Comparison of ENCODE assay signal across 8 cellular contexts in genomic region chr14:61320806-61321384, GRCh38. TPM values are rescaled to one million over a fixed set of nuclear protein-coding genes. Genes with fewer than 3 reads are reported as not detected.
DNase-seq lines count a peak whose midpoint lies in the region; ATAC-seq, FAIRE-seq and TF ChIP-seq lines count a peak whose summit lies in the region.

No MANE protein-coding gene starts in this region.

- peaks cover 32% of the 10 kb centered on the region for H3K36me3 Mint-ChIP-seq in activated naive CD4-positive, alpha-beta T cell treated with anti-CD3 and anti-CD28 coated beads for 36 hours (ENCODE audit: low read depth)

- H3K4me3 Mint-ChIP-seq in activated naive CD4-positive, alpha-beta T cell treated with anti-CD3 and anti-CD28 coated beads for 36 hours: peak overlapping the region; percentile 55

- peak; percentile 82 for FAIRE-seq in urothelium cell line (lab: Jason Lieb, UNC)

- H3K9me3 Mint-ChIP-seq in activated naive CD4-positive, alpha-beta T cell treated with anti-CD3 and anti-CD28 coated beads for 36 hours: no peaks in the 10 kb centered on the region

- TF ChIP-seq CTCF in breast epithelium (IDR thresholded peaks at IDR 0.05) (no peak), lower lobe of right lung (IDR thresholded peaks at IDR 0.05) (no peak)

- peaks cover 0 to 3% of the 10 kb centered on the region in 2 donors for H3K9me3 ChIP-seq in breast epithelium
- no peaks in the 10 kb centered on the region for H3K9me3 ChIP-seq in lower lobe of right lung

- H3K27ac ChIP-seq in breast epithelium: peak overlapping the region; percentile 87 to 94
- H3K27ac ChIP-seq in lower lobe of right lung: peak overlapping the region; percentile 89

- H3K36me3 ChIP-seq in breast epithelium (no peaks in the 10 kb centered on the region), lower lobe of right lung (no peaks in the 10 kb centered on the region)

- H3K4me1 ChIP-seq in breast epithelium (no peaks in the 10 kb centered on the region), lower lobe of right lung (peaks cover 10% of the 10 kb centered on the region)

- peak in 1 of 2 donors; percentile 2 for ATAC-seq in lower lobe of right lung
- no peak for ATAC-seq in HG02759 (IDR thresholded peaks at IDR 0.05; ENCODE audit: unreplicated experiment)
- ATAC-seq in GM21381 (IDR thresholded peaks at IDR 0.05; ENCODE audit: unreplicated experiment): no peak

- no peak overlapping the region for H3K27ac Mint-ChIP-seq in activated naive CD4-positive, alpha-beta T cell treated with anti-CD3 and anti-CD28 coated beads for 36 hours

- DNase-seq in activated naive CD4-positive, alpha-beta T cell treated with anti-CD3 and anti-CD28 coated beads for 36 hours: no peak
- no peak for DNase-seq in activated naive CD4-positive, alpha-beta T cell (lab: John Stamatoyannopoulos, UW)
- DNase-seq in breast epithelium (ENCODE audit: low spot score in 2 of 2) (peak in 1 of 2 donors; percentile 54), lower lobe of right lung (no peak), urothelium cell line (ENCODE audit: low spot score) (no peak)
- DNase-seq in stimulated activated naive CD4-positive, alpha-beta T cell (lab: John Stamatoyannopoulos, UW): no peak

- H3K4me3 ChIP-seq in breast epithelium (peak overlapping the region; percentile 68 to 87 (median 74)), lower lobe of right lung (peak overlapping the region; percentile 79)

- CTCF ChIA-PET in activated naive CD4-positive, alpha-beta T cell treated with anti-CD3 and anti-CD28 coated beads for 36 hours (lab: Charles Lee): interaction anchor here (1.1 to 1.6 kb wide), 2 partner anchors 11 to 16 kb away, joined by 3 to 4 read pairs; no protein-coding TSS in a partner anchor

- intact Hi-C loops in activated naive CD4-positive, alpha-beta T cell treated with anti-CD3 and anti-CD28 coated beads for 36 hours (cut with micrococcal nuclease): loop anchor here (1.0 to 5.0 kb wide), 2 partner anchors 24 to 301 kb away; no protein-coding TSS in a partner anchor
- intact Hi-C loops in breast epithelium (cut with DNase I; ENCODE audit: low total_unique reads): no loop called here
- intact Hi-C loops in lower lobe of right lung (cut with DNase I): no loop called here

- no peaks in the 10 kb centered on the region for H3K27me3 Mint-ChIP-seq in activated naive CD4-positive, alpha-beta T cell treated with anti-CD3 and anti-CD28 coated beads for 36 hours (ENCODE audit: low read depth)

- H3K27me3 ChIP-seq in breast epithelium: no peaks in the 10 kb centered on the region
- no peaks in the 10 kb centered on the region for H3K27me3 ChIP-seq in lower lobe of right lung (ENCODE audit: low read depth)

- H3K4me1 Mint-ChIP-seq in activated naive CD4-positive, alpha-beta T cell treated with anti-CD3 and anti-CD28 coated beads for 36 hours (ENCODE audit: low read depth): peaks cover 19% of the 10 kb centered on the region

- no peak for TF ChIP-seq POLR2A in breast epithelium (IDR thresholded peaks at IDR 0.05)

RNA-seq across cellular contexts. Expression of gene PRKCH, which starts 0.5 kb away (rescaled TPM):
- 100 to 1,000 TPM; 149 to 158 TPM for total RNA-seq in activated naive CD4-positive, alpha-beta T cell treated with anti-CD3 and anti-CD28 coated beads for 36 hours
- total RNA-seq in breast epithelium (10 to 100 TPM; 27.0 to 41.3 (median 34.0) TPM), lower lobe of right lung (60.9 TPM)

RNA-seq across cellular contexts. Expression of gene TMEM30B, which starts 39.8 kb away (rescaled TPM):
- total RNA-seq in activated naive CD4-positive, alpha-beta T cell treated with anti-CD3 and anti-CD28 coated beads for 36 hours: 1 to 10 TPM; 2.8 to 3.0 TPM
- total RNA-seq in breast epithelium: 10 to 100 TPM in 2 of 3 donors, 1 to 10 TPM in 1; 5.0 to 36.7 (median 20.0) TPM
- 20.3 TPM for total RNA-seq in lower lobe of right lung
